8 cellular contexts compared by ENCODE assay signal in genomic region chr20:30723934-30724744, GRCh38.
A peak's percentile ranks its signal among the peaks of the same experiment; 100 is the strongest.
DNase-seq lines count a peak whose midpoint lies in the region; ATAC-seq, FAIRE-seq and TF ChIP-seq lines count a peak whose summit lies in the region.
"Not testable (repeated sequence)": the region's sequence is repeated elsewhere in the genome, so short reads cannot be mapped to it uniquely, and the experiment has no call there.

No MANE protein-coding gene starts in this region.

- peak overlapping the region; percentile 43 for H4K12ac ChIP-seq in trophoblast cell (ENCODE audit: low read depth, low read length)

- H3K4me3 ChIP-seq in adrenal gland = peak overlapping the region in 2 of 4 donors; percentile 15 to 16
- peak overlapping the region; percentile 64 for H3K4me3 ChIP-seq in trophoblast cell (ENCODE audit: low read depth, low read length)

- not testable (repeated sequence) for H3K9ac ChIP-seq in trophoblast cell (ENCODE audit: low read length)

- peak overlapping the region; percentile 10 for H2AFZ ChIP-seq in trophoblast cell (ENCODE audit: insufficient read depth, low read length, poor library complexity)

- H3K23ac ChIP-seq in trophoblast cell (ENCODE audit: low read length) = not testable (repeated sequence)

- ATAC-seq in foreskin keratinocyte = not testable (repeated sequence)

- not testable (repeated sequence) for H3K14ac ChIP-seq in trophoblast cell (ENCODE audit: low read length)

- H2AK5ac ChIP-seq in trophoblast cell (ENCODE audit: low read length) = not testable (repeated sequence)

- peak overlapping the region; percentile 13 for H4K91ac ChIP-seq in trophoblast cell (ENCODE audit: low read depth, low read length)

- not testable (repeated sequence) for H2BK5ac ChIP-seq in trophoblast cell (ENCODE audit: low read depth, low read length, poor library complexity)

- WGBS in adrenal gland, 4 donors = 12 to 80% (median 42%) methylated on average over 1 to 54 of the region's 56 CpGs
- WGBS in trophoblast cell (ENCODE audit: extremely low coverage, insufficient coverage, insufficient read length) = no CpG with 5 or more reads among the region's 56 CpGs

- not testable (repeated sequence) for H3K18ac ChIP-seq in trophoblast cell (ENCODE audit: low read length)

- H2BK12ac ChIP-seq in trophoblast cell (ENCODE audit: low read length) = not testable (repeated sequence)

- H3K79me1 ChIP-seq in trophoblast cell (ENCODE audit: low read length) = not testable (repeated sequence)

- FAIRE-seq in urothelium cell line (lab: Jason Lieb, UNC) = not testable (repeated sequence)

- H3K36me3 ChIP-seq in adrenal gland (replicated peaks in 1 of 2); trophoblast cell (ENCODE audit: control insufficient read depth in 1 of 2, insufficient read depth in 2 of 2, low read length in 2 of 2): not testable (repeated sequence)

- not testable (repeated sequence) for H3K9me3 ChIP-seq in adrenal gland (replicated peaks in 1 of 3); trophoblast cell (ENCODE audit: insufficient read depth, low read depth, low read length)

- peak; percentile 23 for DNase-seq in H4 (ENCODE audit: low spot score)
- peak; percentile 2 for DNase-seq in NCI-H748 treated with DMSO at 0.1 percent for 48 hours (lab: John Stamatoyannopoulos, UW)
- peak in 6 of 7 donors; percentile 17 to 82 (median 66) for DNase-seq in adrenal gland
- peak; percentile 22 to 48 for DNase-seq in foreskin keratinocyte
- DNase-seq in kidney glomerular epithelial cell (lab: John Stamatoyannopoulos, UW) = peak; percentile 9
- peak; percentile 25 to 35 for DNase-seq in trophoblast cell
- DNase-seq in urothelium cell line (ENCODE audit: low spot score) = peak; percentile 55

- TF ChIP-seq CTCF in VCaP (conservative IDR thresholded peaks at IDR 0.05) = peak; percentile 18
- not testable (repeated sequence) for TF ChIP-seq CTCF in adrenal gland (IDR thresholded peaks at IDR 0.05); foreskin keratinocyte (conservative IDR thresholded peaks at IDR 0.05)

- not testable (repeated sequence) for H3K79me2 ChIP-seq in trophoblast cell (ENCODE audit: control insufficient read depth, insufficient read depth, low read length, poor library complexity)

- peak overlapping the region; percentile 57 for H3K4me2 ChIP-seq in trophoblast cell (ENCODE audit: low read length)

- peak in 1 of 2 donors; percentile 42 for TF ChIP-seq POLR2A in adrenal gland (IDR thresholded peaks at IDR 0.05)

- H3K4me1 ChIP-seq in adrenal gland (replicated peaks in 1 of 2); foreskin keratinocyte; trophoblast cell (ENCODE audit: control insufficient read depth in 1 of 2, insufficient read depth in 2 of 2, low read length in 2 of 2): not testable (repeated sequence)

- not testable (repeated sequence) for H3K4ac ChIP-seq in trophoblast cell (ENCODE audit: low read depth, low read length)

- not testable (repeated sequence) for H3K27me3 ChIP-seq in adrenal gland; foreskin keratinocyte; trophoblast cell (ENCODE audit: insufficient read depth, low read length)

- intact Hi-C loops in adrenal gland (cut with DNase I) = not testable (repeated sequence)

- H3K27ac ChIP-seq in VCaP; adrenal gland; foreskin keratinocyte; trophoblast cell (ENCODE audit: low read depth, low read length): not testable (repeated sequence)

- peak overlapping the region; percentile 42 for H4K8ac ChIP-seq in trophoblast cell (ENCODE audit: low read depth, low read length)

- H2BK120ac ChIP-seq in trophoblast cell (ENCODE audit: insufficient read depth, low read length, poor library complexity) = peak overlapping the region; percentile 11

Comparison
In these comparisons a context has a peak if more than half of its experiments do, and no peak if none do; other contexts are left out.
1. DNase-seq: peak in every context shown above with its lines; median percentile 66 in adrenal gland; 55 in urothelium cell line; 35 in foreskin keratinocyte; 30 in trophoblast cell; 23 in H4; 9 in kidney glomerular epithelial cell; 2 in NCI-H748 treated with DMSO at 0.1 percent for 48 hours.